In genomic region chr19:23415561-23416191, GRCh38 we compare ENCODE assay signal across 8 cellular contexts. TPM values are rescaled to one million over a fixed set of nuclear protein-coding genes. Genes with fewer than 3 reads are reported as not detected.
DNase-seq lines count a peak whose midpoint lies in the region; ATAC-seq, FAIRE-seq and TF ChIP-seq lines count a peak whose summit lies in the region.
"Had no signal": no experiment of that assay in that cellular context is flagged by ENCODE, and none has a peak within 500 bp of the region (broad histone marks: within the 10 kb centered on the region; RNA-seq: fewer than 3 reads in every experiment).

No MANE protein-coding gene starts in this region.

- H3K4me1 ChIP-seq in mucosa of stomach (ENCODE audit: control insufficient read depth, insufficient read depth, low read length), result peaks cover 3% of the 10 kb centered on the region

- H3K9me3 ChIP-seq in mucosa of stomach (ENCODE audit: control insufficient read depth, low read length), result no peaks in the 10 kb centered on the region

- H3K36me3 ChIP-seq in mucosa of stomach (ENCODE audit: control insufficient read depth, insufficient read depth, low read length), result no peaks in the 10 kb centered on the region

- H3K9ac ChIP-seq in mucosa of stomach (ENCODE audit: low read length), result peak overlapping the region; percentile 48

- peak; percentile 38 for FAIRE-seq in GM12891 (lab: Jason Lieb, UNC)

- no peak for TF ChIP-seq POLR2A in GM12891 (IDR thresholded peaks at IDR 0.05; ENCODE audit: low read depth, low read length)

- ATAC-seq in HG02970 (IDR thresholded peaks at IDR 0.05; ENCODE audit: low FRiP score, unreplicated experiment) (no peak), GM18861 (IDR thresholded peaks at IDR 0.05; ENCODE audit: unreplicated experiment) (no peak)

- no peaks in the 10 kb centered on the region for H3K27me3 ChIP-seq in mucosa of stomach (ENCODE audit: control insufficient read depth, insufficient read depth, low read length)

- DNase-seq in GM12891 (ENCODE audit: insufficient read length, low spot score) (no peak), NCI-H82 (lab: John Stamatoyannopoulos, UW) (peak; percentile 92), ecto neural progenitor cell (ENCODE audit: low spot score) (peak; percentile 87), kidney glomerular epithelial cell (lab: John Stamatoyannopoulos, UW) (no peak)

- peak overlapping the region; percentile 58 for H3K4me3 ChIP-seq in mucosa of stomach (ENCODE audit: low read length)
- H3K4me3 ChIP-seq: PC-9 had no signal

TF ChIP-seq in GM12891, 5 proteins besides CTCF, POLR2A, EP300 and RAD21:
- TF ChIP-seq TAF1 (IDR thresholded peaks at IDR 0.05; ENCODE audit: low read depth, low read length) (no peak), POLR2AphosphoS5 (IDR thresholded peaks at IDR 0.05; ENCODE audit: low read depth, low read length) (no peak), PAX5 (IDR thresholded peaks at IDR 0.05; ENCODE audit: insufficient read depth, low read length, severe bottlenecking) (no peak), POU2F2 (IDR thresholded peaks at IDR 0.05; ENCODE audit: low read depth, low read length) (no peak), SPI1 (IDR thresholded peaks at IDR 0.05; ENCODE audit: low read depth, low read length) (no peak)

RNA-seq across cellular contexts. Expression of gene ZNF91, which starts 20.4 kb away (rescaled TPM):
- polyA plus RNA-seq in GM12891 (2012; ENCODE audit: low read depth, missing spikeins), result 5.4 TPM

Comparison
In these comparisons a context has a peak if more than half of its experiments do, and no peak if none do; other contexts are left out.
1. DNase-seq: peak in NCI-H82 (single experiment) and ecto neural progenitor cell (single experiment); none in GM12891 (single experiment) and kidney glomerular epithelial cell (single experiment).